Comparison of ENCODE assay signal across 8 cellular contexts in genomic region chr13:75870397-75870801, GRCh38.
DNase-seq lines count a peak whose midpoint lies in the region; ATAC-seq and TF ChIP-seq lines count a peak whose summit lies in the region.

No MANE protein-coding gene starts in this region.

- intact Hi-C loops in Calu3 (cut with micrococcal nuclease; ENCODE audit: unreplicated experiment): loop anchor here (5.0 kb wide), 1 partner anchor 1012 kb away; no protein-coding TSS in a partner anchor
- intact Hi-C loops in HCT116 (cut with micrococcal nuclease): loop anchor here (5.0 kb wide), 1 partner anchor 173 kb away; no protein-coding TSS in a partner anchor

- H3K79me2 ChIP-seq in HCT116 (ENCODE audit: insufficient read depth, low read length): no peaks in the 10 kb centered on the region

- no peaks in the 10 kb centered on the region for H3K4me1 Mint-ChIP-seq in Calu3 (ENCODE audit: low read depth, unreplicated experiment)
- peaks cover 5% of the 10 kb centered on the region for H3K4me1 Mint-ChIP-seq in central memory CD8-positive, alpha-beta T cell

- H2AFZ ChIP-seq in HCT116 (ENCODE audit: low read depth, low read length, poor library complexity, severe bottlenecking): peak overlapping the region; percentile 94

- no peak for DNase-seq in Calu3
- no peak for DNase-seq in HCT116 (ENCODE audit: low read depth, low spot score)
- peak; percentile 16 for DNase-seq in SK-N-DZ (ENCODE audit: low spot score)
- no peak for DNase-seq in central memory CD8-positive, alpha-beta T cell (ENCODE audit: low spot score in 2 of 2)
- no peak for DNase-seq in lung (ENCODE audit: low spot score)
- DNase-seq in UCSD-AML1 (lab: John Stamatoyannopoulos, UW; ENCODE audit: unreplicated experiment): no peak

- no peaks in the 10 kb centered on the region for H3K9me3 ChIP-seq in HCT116 (ENCODE audit: control insufficient read depth in 1 of 2, insufficient read depth in 1 of 2, low read depth in 1 of 2, low read length in 2 of 2)
- no peaks in the 10 kb centered on the region for H3K9me3 ChIP-seq in lung (ENCODE audit: control insufficient read depth in 2 of 2, insufficient read depth in 1 of 2, low read length in 1 of 2)

- peak overlapping the region; percentile 66 for H3K4me3 Mint-ChIP-seq in Calu3 (ENCODE audit: low read depth, unreplicated experiment)
- peak overlapping the region; percentile 64 for H3K4me3 Mint-ChIP-seq in central memory CD8-positive, alpha-beta T cell

- H3K36me3 ChIP-seq in HCT116 (ENCODE audit: control insufficient read depth in 1 of 2, insufficient read depth in 2 of 2, low read length in 2 of 2) (no peaks in the 10 kb centered on the region), lung (ENCODE audit: control insufficient read depth in 2 of 2, insufficient read depth in 2 of 2, low read length in 2 of 2) (no peaks in the 10 kb centered on the region), urinary bladder (ENCODE audit: insufficient read depth) (no peaks in the 10 kb centered on the region)

- no peaks in the 10 kb centered on the region for H3K9me3 Mint-ChIP-seq in Calu3 (ENCODE audit: low read depth, unreplicated experiment)
- no peaks in the 10 kb centered on the region for H3K9me3 Mint-ChIP-seq in central memory CD8-positive, alpha-beta T cell

- H3K4me3 ChIP-seq in HCT116 (replicated peaks in 1 of 2; ENCODE audit: low read depth in 1 of 2, low read length in 2 of 2) (no peak overlapping the region), lung (no peak overlapping the region), urinary bladder (ENCODE audit: low read depth, low read length) (peak overlapping the region; percentile 33)

- H3K9ac ChIP-seq in HCT116 (ENCODE audit: low read length): no peak overlapping the region

- H3K27me3 ChIP-seq in HCT116 (ENCODE audit: insufficient read depth, low read length) (no peaks in the 10 kb centered on the region), lung (ENCODE audit: control insufficient read depth, insufficient read depth) (no peaks in the 10 kb centered on the region)

- H3K27me3 Mint-ChIP-seq in Calu3 (ENCODE audit: unreplicated experiment): no peaks in the 10 kb centered on the region
- peaks cover 20% of the 10 kb centered on the region for H3K27me3 Mint-ChIP-seq in central memory CD8-positive, alpha-beta T cell

- ATAC-seq in HCT116: peak; percentile 53; the same call in 1 of the 2 replicates
- peak; percentile 34 for ATAC-seq in central memory CD8-positive, alpha-beta T cell (replicated peaks; ENCODE audit: extremely low read depth, poor library complexity, severe bottlenecking)
- ATAC-seq in lung (ENCODE audit: insufficient read depth, low FRiP score): peak; percentile 42
- no peak for ATAC-seq in HG02885 (IDR thresholded peaks at IDR 0.05; ENCODE audit: poor library complexity, unreplicated experiment)

- no peak overlapping the region for H3K27ac Mint-ChIP-seq in Calu3 (ENCODE audit: unreplicated experiment)
- peak overlapping the region; percentile 33 for H3K27ac Mint-ChIP-seq in central memory CD8-positive, alpha-beta T cell (ENCODE audit: low read depth)

- H3K4me1 ChIP-seq in HCT116 (ENCODE audit: control insufficient read depth in 1 of 2, insufficient read depth in 2 of 2, low read length in 2 of 2): no peaks in the 10 kb centered on the region
- H3K4me1 ChIP-seq in lung (ENCODE audit: control insufficient read depth in 2 of 2, insufficient read depth in 2 of 2, low read length in 2 of 2): no peaks in the 10 kb centered on the region
- H3K4me1 ChIP-seq in urinary bladder (ENCODE audit: insufficient read depth): no peaks in the 10 kb centered on the region

- H4K20me1 ChIP-seq in HCT116 (ENCODE audit: insufficient read depth): no peaks in the 10 kb centered on the region

- BruUV-seq in Calu3 (replicated peaks; lab: Mats Ljungman, UMichigan): no TSS peak
- BruUV-seq in HCT116 (replicated peaks; lab: Mats Ljungman, UMichigan): no TSS peak

- TF ChIP-seq CTCF in Calu3 (IDR thresholded peaks at IDR 0.05; ENCODE audit: unreplicated experiment): no peak
- TF ChIP-seq CTCF in HCT116 (IDR thresholded peaks at IDR 0.05 in 2 of 3, conservative IDR thresholded peaks at IDR 0.05 in 1 of 3; ENCODE audit: borderline replicate concordance in 1 of 3, insufficient read depth in 1 of 3, low read depth in 2 of 3, low read length in 2 of 3): peak; percentile 31 to 83 (median 70); a peak in 5 of 6 replicates
- peak; percentile 35 for TF ChIP-seq CTCF in lung (IDR thresholded peaks at IDR 0.05; ENCODE audit: control extremely low read depth, extremely low read depth)

- H3K9me2 ChIP-seq in HCT116 (ENCODE audit: insufficient read depth): no peaks in the 10 kb centered on the region

- CTCF ChIA-PET in Calu3 (lab: Charles Lee) (no interaction called here), HCT116 (lab: Charles Lee) (interaction anchor here (0.7 to 2.0 kb wide), 7 partner anchors 12 to 1033 kb away, joined by 3 to 13 read pairs (median 4); no protein-coding TSS in a partner anchor)

- 26 to 39% methylated on average over 13 of the region's 13 CpGs for whole genome bisulfite sequencing in lung, 2 donors
- 16% methylated on average over 13 of the region's 13 CpGs for WGBS in urinary bladder

- peak; percentile 62 for TF ChIP-seq RAD21 in HCT116 (IDR thresholded peaks at IDR 0.05; ENCODE audit: low read depth)

- POLR2A ChIA-PET in HCT116 (lab: Charles Lee): no interaction called here

- RAD21 ChIA-PET in HCT116 (lab: Charles Lee; ENCODE audit: low non-redundant PET in 1 of 2, low total read pairs in 2 of 2, uncharacterized antibody in 2 of 2, unreplicated experiment in 2 of 2): no interaction called here

- peak overlapping the region; percentile 24; the same call in 1 of the 2 replicates for H3K4me2 ChIP-seq in HCT116 (ENCODE audit: low read length)

- H3K27ac ChIP-seq in HCT116 (ENCODE audit: low read depth, low read length) (no peak overlapping the region), lung (ENCODE audit: low read depth in 1 of 2, low read length in 1 of 2) (peak overlapping the region in 1 of 2 donors; percentile 4), urinary bladder (ENCODE audit: low read depth) (no peak overlapping the region)

- peaks cover 5% of the 10 kb centered on the region for H3K36me3 Mint-ChIP-seq in Calu3 (ENCODE audit: insufficient read depth, unreplicated experiment)
- H3K36me3 Mint-ChIP-seq in central memory CD8-positive, alpha-beta T cell (ENCODE audit: insufficient read depth): peaks cover 3% of the 10 kb centered on the region

- no peak for TF ChIP-seq POLR2A in HCT116 (IDR thresholded peaks at IDR 0.05; ENCODE audit: borderline replicate concordance, extremely low read depth, insufficient read depth, insufficient read length)

TF ChIP-seq in HCT116, 20 proteins besides CTCF, POLR2A, EP300 and RAD21 (continues in another document):
- TF ChIP-seq FOSL1 (IDR thresholded peaks at IDR 0.05; ENCODE audit: low read depth) (no peak), ZFX (IDR thresholded peaks at IDR 0.05) (no peak), YY1 (IDR thresholded peaks at IDR 0.05; ENCODE audit: extremely low read depth, insufficient replicate concordance, low read depth, low read length) (no peak), ZBTB33 (IDR thresholded peaks at IDR 0.05; ENCODE audit: extremely low read depth, insufficient replicate concordance, low read length) (no peak), CBX3 (IDR thresholded peaks at IDR 0.05; ENCODE audit: low read depth) (no peak), JUND (IDR thresholded peaks at IDR 0.05) (no peak), ZNF274 (IDR thresholded peaks at IDR 0.05; ENCODE audit: low read depth, low read length) (no peak), EZH2 (IDR thresholded peaks at IDR 0.05) (no peak), POLR2AphosphoS5 (IDR thresholded peaks at IDR 0.05; ENCODE audit: low read depth, low read length) (no peak), TCF7L2 (IDR thresholded peaks at IDR 0.05; ENCODE audit: borderline replicate concordance, extremely low read depth, insufficient read depth, insufficient read length) (no peak), MAX (IDR thresholded peaks at IDR 0.05) (no peak), ELF1 (IDR thresholded peaks at IDR 0.05; ENCODE audit: borderline replicate concordance, low read depth) (no peak), ATF3 (IDR thresholded peaks at IDR 0.05) (no peak)
